Comparison of ENCODE assay signal across 20 cellular contexts in genomic region chr2:122480381-122481243, GRCh38.
"Had no signal": no experiment of that assay in that cellular context is flagged by ENCODE, and none has a peak within 500 bp of the region (broad histone marks: within the 10 kb centered on the region; RNA-seq: fewer than 3 reads in every experiment).

No MANE protein-coding gene starts in this region.

- H3K9me3 Mint-ChIP-seq: T-helper 1 cell treated with Interleukin-12 subunit alpha and Interleukin-12 subunit beta and Interleukin-4 antibody, amounts not matched to agents 30 μg/mL and 1 μg/mL, for 36 hours had no signal

- H3K4me3 Mint-ChIP-seq: activated CD8-positive, alpha-beta T cell treated with anti-CD3 and anti-CD28 coated beads, Interleukin-2, amount 10 ng/mL, durations not matched to agents 7 days and 5 days; T-helper 1 cell treated with Interleukin-12 subunit alpha and Interleukin-12 subunit beta and Interleukin-4 antibody, amounts not matched to agents 30 μg/mL and 1 μg/mL, for 36 hours had no signal

- H3K9me3 ChIP-seq: breast epithelium had no signal

- H3K27me3 ChIP-seq: breast epithelium had no signal

- H3K36me3 ChIP-seq: breast epithelium had no signal

- DNase-seq: activated CD4-positive, alpha-beta T cell treated with anti-CD3 and anti-CD28 coated beads for 48 hours; activated CD4-positive, alpha-beta T cell treated with anti-CD3 and anti-CD28 coated beads, Interleukin-2, amount 50 U/mL, for 4 hours; activated CD8-positive, alpha-beta memory T cell treated with anti-CD3 and anti-CD28 coated beads, Interleukin-2, amount 50 U/mL, for 48 hours; activated CD8-positive, alpha-beta T cell treated with anti-CD3 and anti-CD28 coated beads, Interleukin-2, amount 10 ng/mL, durations not matched to agents 7 days and 5 days; activated naive CD4-positive, alpha-beta T cell treated with anti-CD3 and anti-CD28 coated beads, Interleukin-2, amount 50 U/mL, for 16 hours; activated T-cell treated with anti-CD3 and anti-CD28 coated beads, Interleukin-2, amount 50 U/mL, for 1 hour; aorta; KBM-7; NCI-H1048; NCI-H146; NCI-H1930; NCI-H2171; NCI-H2227 treated with DMSO at 0.1 percent for 48 hours; NCI-H510A; NCI-H69; PC-3; SHP77 treated with DMSO at 0.1 percent for 48 hours had no signal

- ATAC-seq: activated CD4-positive, CD25-positive, alpha-beta regulatory T cell treated with anti-CD3 and anti-CD28 coated beads, Interleukin-2, amount 50 U/mL, for 24 hours; activated CD8-positive, alpha-beta T cell treated with anti-CD3 and anti-CD28 coated beads, Interleukin-2, amount 10 ng/mL, durations not matched to agents 7 days and 5 days; PC-3 had no signal

- H3K27ac ChIP-seq: breast epithelium had no signal

- H3K27ac Mint-ChIP-seq: activated CD8-positive, alpha-beta T cell treated with anti-CD3 and anti-CD28 coated beads, Interleukin-2, amount 10 ng/mL, durations not matched to agents 7 days and 5 days; T-helper 1 cell treated with Interleukin-12 subunit alpha and Interleukin-12 subunit beta and Interleukin-4 antibody, amounts not matched to agents 30 μg/mL and 1 μg/mL, for 36 hours had no signal

- H3K4me3 ChIP-seq: breast epithelium had no signal

- H3K4me1 ChIP-seq: breast epithelium had no signal
